Comparison of ENCODE assay signal across 10 cellular contexts in genomic region chr5:93162201-93162654, GRCh38.
DNase-seq lines count a peak whose midpoint lies in the region; ATAC-seq and TF ChIP-seq lines count a peak whose summit lies in the region.
"Had no signal": no experiment of that assay in that cellular context is flagged by ENCODE, and none has a peak within 500 bp of the region (broad histone marks: within the 10 kb centered on the region; RNA-seq: fewer than 3 reads in every experiment).

No MANE protein-coding gene starts in this region.

- no TSS peak for BruUV-seq in MCF 10A (replicated peaks; lab: Mats Ljungman, UMichigan)

- no peak for TF ChIP-seq CTCF in MCF 10A (IDR thresholded peaks at IDR 0.05; ENCODE audit: unreplicated experiment)
- no peak for TF ChIP-seq CTCF in upper lobe of left lung (IDR thresholded peaks at IDR 0.05)

- intact Hi-C loops in MCF 10A (cut with micrococcal nuclease) = no loop called here

- H3K36me3 ChIP-seq in upper lobe of left lung = no peaks in the 10 kb centered on the region
- H3K36me3 ChIP-seq: right atrium auricular region had no signal

- no peaks in the 10 kb centered on the region for H3K27me3 ChIP-seq in upper lobe of left lung
- H3K27me3 ChIP-seq: right atrium auricular region had no signal

- 73 to 88% methylated on average over 1 of the region's 1 CpG for WGBS in upper lobe of left lung, 2 donors

- H3K4me1 Mint-ChIP-seq in MCF 10A (ENCODE audit: insufficient read depth, unreplicated experiment) = peaks cover 20% of the 10 kb centered on the region

- no peak overlapping the region for H3K4me3 ChIP-seq in upper lobe of left lung
- H3K4me3 ChIP-seq: right atrium auricular region had no signal

- H3K4me3 Mint-ChIP-seq in MCF 10A (ENCODE audit: unreplicated experiment) = no peak overlapping the region
- H3K4me3 Mint-ChIP-seq: activated T-helper 1 cell treated with anti-CD3 and anti-CD28 coated beads, Interleukin-12 subunit alpha, Interleukin-12 subunit beta, Interleukin-2, Interleukin-4 antibody, amounts not matched to agents 30 ng/mL and 10 ng/mL and 1 ng/mL, durations not matched to agents 14 hours and 24 hours and 36 hours had no signal

- ATAC-seq in upper lobe of left lung (ENCODE audit: low FRiP score in 2 of 2) = peak in 1 of 2 donors; percentile 38
- ATAC-seq in GM19463 (IDR thresholded peaks at IDR 0.05; ENCODE audit: unreplicated experiment) = no peak
- ATAC-seq in HG03439 (IDR thresholded peaks at IDR 0.05; ENCODE audit: unreplicated experiment) = no peak
- no peak for ATAC-seq in activated naive CD4-positive, alpha-beta T cell treated with anti-CD3 and anti-CD28 coated beads, Interleukin-2, amount 50 U/mL, for 72 hours

- peak overlapping the region; percentile 39 for H3K27ac Mint-ChIP-seq in MCF 10A (ENCODE audit: low read depth, unreplicated experiment)
- no peak overlapping the region for H3K27ac Mint-ChIP-seq in activated naive CD4-positive, alpha-beta T cell treated with anti-CD3 and anti-CD28 coated beads, Interleukin-2, amount 50 U/mL, for 72 hours
- H3K27ac Mint-ChIP-seq: activated T-helper 1 cell treated with anti-CD3 and anti-CD28 coated beads, Interleukin-12 subunit alpha, Interleukin-12 subunit beta, Interleukin-2, Interleukin-4 antibody, amounts not matched to agents 30 ng/mL and 10 ng/mL and 1 ng/mL, durations not matched to agents 14 hours and 24 hours and 36 hours had no signal

- peaks cover 6 to 29% (median 10%) of the 10 kb centered on the region in 4 donors for H3K4me1 ChIP-seq in upper lobe of left lung

- DNase-seq in NCI-H1105 treated with DMSO at 0.1 percent for 48 hours (lab: John Stamatoyannopoulos, UW) (peak; percentile 0), NCI-H1105 (lab: John Stamatoyannopoulos, UW) (no peak), MCF 10A (ENCODE audit: unreplicated experiment) (peak; percentile 30), left kidney (ENCODE audit: low read depth, low spot score) (peak; percentile 37), upper lobe of left lung (no peak)
- DNase-seq in activated naive CD4-positive, alpha-beta T cell treated with anti-CD3 and anti-CD28 coated beads, Interleukin-2, amount 50 U/mL, for 72 hours (ENCODE audit: low spot score in 2 of 2) = no peak

- no peaks in the 10 kb centered on the region for H3K9me3 ChIP-seq in upper lobe of left lung
- H3K9me3 ChIP-seq: right atrium auricular region had no signal

- no peaks in the 10 kb centered on the region for H3K9me3 Mint-ChIP-seq in MCF 10A (ENCODE audit: unreplicated experiment)
- H3K9me3 Mint-ChIP-seq in activated naive CD4-positive, alpha-beta T cell treated with anti-CD3 and anti-CD28 coated beads, Interleukin-2, amount 50 U/mL, for 72 hours = peaks cover 0 to 7% of the 10 kb centered on the region in 2 donors
- H3K9me3 Mint-ChIP-seq: activated T-helper 1 cell treated with anti-CD3 and anti-CD28 coated beads, Interleukin-12 subunit alpha, Interleukin-12 subunit beta, Interleukin-2, Interleukin-4 antibody, amounts not matched to agents 30 ng/mL and 10 ng/mL and 1 ng/mL, durations not matched to agents 14 hours and 24 hours and 36 hours had no signal

- H3K27me3 Mint-ChIP-seq in MCF 10A (ENCODE audit: insufficient read depth, unreplicated experiment) = no peaks in the 10 kb centered on the region

- TF ChIP-seq EP300 in upper lobe of left lung (IDR thresholded peaks at IDR 0.05) = no peak

- peak overlapping the region; percentile 21 to 72 (median 45) for H3K27ac ChIP-seq in upper lobe of left lung
- H3K27ac ChIP-seq: right atrium auricular region had no signal

- CTCF ChIA-PET in MCF 10A (lab: Yijun Ruan, JAX) = interaction anchor here (0.8 to 1.0 kb wide), 2 partner anchors 9 to 19 kb away, joined by 3 read pairs; no protein-coding TSS in a partner anchor

- POLR2A ChIA-PET in MCF 10A (lab: Yijun Ruan, JAX) = interaction anchor here (0.8 to 2.2 kb wide), 2 partner anchors 11 to 29 kb away, joined by 4 to 6 read pairs; no protein-coding TSS in a partner anchor

- H3K36me3 Mint-ChIP-seq in MCF 10A (ENCODE audit: insufficient read depth, unreplicated experiment) = peaks cover 6% of the 10 kb centered on the region
- no peaks in the 10 kb centered on the region for H3K36me3 Mint-ChIP-seq in activated naive CD4-positive, alpha-beta T cell treated with anti-CD3 and anti-CD28 coated beads, Interleukin-2, amount 50 U/mL, for 72 hours

- TF ChIP-seq POLR2A in upper lobe of left lung (IDR thresholded peaks at IDR 0.05) = no peak

Comparison
In these comparisons a context has a peak if more than half of its experiments do, and no peak if none do; other contexts are left out.
1. DNase-seq: peak in NCI-H1105 treated with DMSO at 0.1 percent for 48 hours (single experiment), MCF 10A (single experiment) and left kidney (single experiment); none in NCI-H1105 (single experiment), upper lobe of left lung (0 of 2) and activated naive CD4-positive, alpha-beta T cell treated with anti-CD3 and anti-CD28 coated beads, Interleukin-2, amount 50 U/mL, for 72 hours (0 of 2).